ENCODE assay signal across 1 cellular context in genomic region chr2:208392300-208392699, GRCh38.
TF ChIP-seq lines count a peak whose summit lies in the region.

No MANE protein-coding gene starts in this region.

TF ChIP-seq in IMR-90, 13 proteins besides CTCF, POLR2A, EP300 and RAD21 (continued from another document):
- no peak for TF ChIP-seq ELK1 (IDR thresholded peaks at IDR 0.05; ENCODE audit: borderline replicate concordance, low read depth, low read length)
- no peak for TF ChIP-seq FOS (IDR thresholded peaks at IDR 0.05; ENCODE audit: low read depth, low read length)
TF ChIP-seq in IMR-90: peak in this region for 0.
